18 cellular contexts compared by ENCODE assay signal in the genomic region with DNA sequence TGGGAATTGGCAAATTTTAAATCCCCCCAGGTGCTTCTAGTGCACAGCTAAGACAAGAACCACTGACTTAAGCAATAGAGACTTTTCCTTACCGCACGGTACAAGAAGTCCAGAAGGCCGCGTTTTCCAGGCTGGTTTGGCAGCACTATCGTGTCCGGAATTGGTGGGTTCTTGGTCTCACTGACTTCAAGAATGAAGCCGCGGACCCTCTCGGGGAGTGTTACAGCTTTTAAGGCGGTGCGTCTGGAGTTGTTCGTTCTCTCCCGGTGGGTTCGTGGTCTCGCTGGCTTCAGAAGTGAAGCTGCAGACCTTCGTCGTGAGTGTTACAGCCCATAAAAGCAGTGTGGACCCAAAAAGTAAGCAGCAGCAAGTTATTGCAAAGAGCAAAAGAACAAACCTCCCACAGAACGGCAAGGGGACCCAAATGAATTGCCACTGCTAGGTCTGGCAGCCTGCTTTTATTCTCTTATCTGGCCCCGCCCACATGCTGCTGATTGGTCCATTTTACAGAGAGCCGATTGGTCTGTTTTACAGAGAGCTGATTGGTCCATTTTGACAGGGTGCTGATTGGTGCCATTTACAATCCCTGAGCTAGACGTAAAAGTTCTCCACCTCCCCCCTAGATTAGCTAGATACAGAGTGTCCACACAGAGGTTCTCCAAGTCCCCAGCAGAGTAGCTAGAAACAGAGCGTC.
"Had no signal": no experiment of that assay in that cellular context is flagged by ENCODE, and none has a peak within 500 bp of the region (broad histone marks: within the 10 kb centered on the region; RNA-seq: fewer than 3 reads in every experiment).

No MANE protein-coding gene starts in this region.

- H3K36me3 ChIP-seq: esophagus squamous epithelium, left ventricle myocardium inferior, thoracic aorta, transverse colon had no signal

- H3K9me3 Mint-ChIP-seq: immature natural killer cell; natural killer cell treated with Interleukin-12 subunit alpha and Interleukin-12 subunit beta and Interleukin-15 and Interleukin-18, amount 100 ng/mL, for 72 hours had no signal

- H3K4me3 ChIP-seq: esophagus squamous epithelium, left ventricle myocardium inferior, lung, smooth muscle cell, thoracic aorta, transverse colon had no signal

- H3K4me3 Mint-ChIP-seq: immature natural killer cell; natural killer cell treated with Interleukin-12 subunit alpha and Interleukin-12 subunit beta and Interleukin-15 and Interleukin-18, amount 100 ng/mL, for 72 hours; stimulated activated naive B cell treated with anti-CD40 and anti-IgM and Interleukin-4, amounts not matched to agents 10 μg/mL and 1 μg/mL and 100 μg/mL, for 72 hours; stimulated activated naive CD8-positive, alpha-beta T cell treated with anti-CD3 and anti-CD28 coated beads, Interleukin-15, amount 100 ng/mL, for 72 hours had no signal

- H3K4me2 ChIP-seq: smooth muscle cell had no signal

- H3K36me3 Mint-ChIP-seq: immature natural killer cell; natural killer cell treated with Interleukin-12 subunit alpha and Interleukin-12 subunit beta and Interleukin-15 and Interleukin-18, amount 100 ng/mL, for 72 hours; stimulated activated naive B cell treated with anti-CD40 and anti-IgM and Interleukin-4, amounts not matched to agents 10 μg/mL and 1 μg/mL and 100 μg/mL, for 72 hours had no signal

- H3K27ac Mint-ChIP-seq: natural killer cell treated with Interleukin-12 subunit alpha and Interleukin-12 subunit beta and Interleukin-15 and Interleukin-18, amount 100 ng/mL, for 72 hours; stimulated activated naive B cell treated with anti-CD40 and anti-IgM and Interleukin-4, amounts not matched to agents 10 μg/mL and 1 μg/mL and 100 μg/mL, for 72 hours; stimulated activated naive CD8-positive, alpha-beta T cell treated with anti-CD3 and anti-CD28 coated beads, Interleukin-15, amount 100 ng/mL, for 72 hours had no signal

- H3K4me1 ChIP-seq: esophagus squamous epithelium, left ventricle myocardium inferior, transverse colon had no signal

- DNase-seq: effector memory CD4-positive, alpha-beta T cell; esophagus squamous epithelium; foreskin fibroblast; immature natural killer cell; left cardiac atrium; left ventricle myocardium inferior; mesenchymal stem cell; midbrain; right cardiac atrium; stimulated activated CD4-positive, alpha-beta T cell treated with anti-CD3 and anti-CD28 coated beads, Interleukin-1b, Interleukin-23, amount 100 ng/mL, for 48 hours; stimulated activated CD4-positive, alpha-beta T cell treated with anti-CD3 and anti-CD28 coated beads, Interleukin-4, amount 100 ng/mL, for 24 hours; stimulated activated naive B cell treated with anti-CD40 and anti-IgM and Interleukin-4, amounts not matched to agents 10 μg/mL and 1 μg/mL and 100 μg/mL, for 72 hours; stimulated activated naive CD8-positive, alpha-beta T cell treated with anti-CD3 and anti-CD28 coated beads, Interleukin-15, amount 100 ng/mL, for 72 hours; transverse colon had no signal

- H3K27ac ChIP-seq: esophagus squamous epithelium, left ventricle myocardium inferior, thoracic aorta, transverse colon had no signal

- H3K4me1 Mint-ChIP-seq: immature natural killer cell; stimulated activated naive B cell treated with anti-CD40 and anti-IgM and Interleukin-4, amounts not matched to agents 10 μg/mL and 1 μg/mL and 100 μg/mL, for 72 hours; stimulated activated naive CD8-positive, alpha-beta T cell treated with anti-CD3 and anti-CD28 coated beads, Interleukin-15, amount 100 ng/mL, for 72 hours had no signal

- ATAC-seq: left cardiac atrium; natural killer cell treated with Interleukin-12 subunit alpha and Interleukin-12 subunit beta and Interleukin-15 and Interleukin-18, amount 100 ng/mL, for 72 hours; right cardiac atrium; stimulated activated naive B cell treated with anti-CD40 and anti-IgM and Interleukin-4, amounts not matched to agents 10 μg/mL and 1 μg/mL and 100 μg/mL, for 72 hours; stimulated activated naive CD8-positive, alpha-beta T cell treated with anti-CD3 and anti-CD28 coated beads, Interleukin-15, amount 100 ng/mL, for 72 hours had no signal

- H3K9me3 ChIP-seq: thoracic aorta, transverse colon had no signal
